Comparison of ENCODE assay signal across 2 cellular contexts in the genomic region with DNA sequence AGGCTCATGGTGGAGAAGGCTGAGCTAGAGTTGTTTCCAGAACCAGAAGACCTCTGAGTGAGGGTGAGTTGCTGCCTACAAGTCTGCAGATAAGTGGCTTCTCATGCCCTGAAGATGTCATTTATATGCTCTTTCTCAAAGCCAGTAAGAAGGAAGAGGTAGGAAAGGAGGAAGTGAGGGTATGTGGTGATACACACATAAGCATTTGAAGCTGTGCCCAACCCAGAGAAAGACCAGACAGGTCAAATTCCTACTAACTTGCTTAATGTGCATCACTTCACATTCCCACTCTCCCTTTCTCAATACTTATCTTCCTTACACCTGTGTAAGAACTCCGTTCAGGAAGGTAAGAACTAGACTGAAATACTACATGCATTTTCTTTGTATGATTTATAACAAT.
TF ChIP-seq lines count a peak whose summit lies in the region.

A gene with protein sequence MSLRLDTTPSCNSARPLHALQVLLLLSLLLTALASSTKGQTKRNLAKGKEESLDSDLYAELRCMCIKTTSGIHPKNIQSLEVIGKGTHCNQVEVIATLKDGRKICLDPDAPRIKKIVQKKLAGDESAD (minus strand): TSS at position 95 of the 400 bp plus-strand sequence. CDS start 87 bp downstream, at position 8.

TF ChIP-seq in GM23338, 12 proteins besides CTCF, POLR2A, EP300 and RAD21 (continued from another document):
- TF ChIP-seq, protein P1, sequence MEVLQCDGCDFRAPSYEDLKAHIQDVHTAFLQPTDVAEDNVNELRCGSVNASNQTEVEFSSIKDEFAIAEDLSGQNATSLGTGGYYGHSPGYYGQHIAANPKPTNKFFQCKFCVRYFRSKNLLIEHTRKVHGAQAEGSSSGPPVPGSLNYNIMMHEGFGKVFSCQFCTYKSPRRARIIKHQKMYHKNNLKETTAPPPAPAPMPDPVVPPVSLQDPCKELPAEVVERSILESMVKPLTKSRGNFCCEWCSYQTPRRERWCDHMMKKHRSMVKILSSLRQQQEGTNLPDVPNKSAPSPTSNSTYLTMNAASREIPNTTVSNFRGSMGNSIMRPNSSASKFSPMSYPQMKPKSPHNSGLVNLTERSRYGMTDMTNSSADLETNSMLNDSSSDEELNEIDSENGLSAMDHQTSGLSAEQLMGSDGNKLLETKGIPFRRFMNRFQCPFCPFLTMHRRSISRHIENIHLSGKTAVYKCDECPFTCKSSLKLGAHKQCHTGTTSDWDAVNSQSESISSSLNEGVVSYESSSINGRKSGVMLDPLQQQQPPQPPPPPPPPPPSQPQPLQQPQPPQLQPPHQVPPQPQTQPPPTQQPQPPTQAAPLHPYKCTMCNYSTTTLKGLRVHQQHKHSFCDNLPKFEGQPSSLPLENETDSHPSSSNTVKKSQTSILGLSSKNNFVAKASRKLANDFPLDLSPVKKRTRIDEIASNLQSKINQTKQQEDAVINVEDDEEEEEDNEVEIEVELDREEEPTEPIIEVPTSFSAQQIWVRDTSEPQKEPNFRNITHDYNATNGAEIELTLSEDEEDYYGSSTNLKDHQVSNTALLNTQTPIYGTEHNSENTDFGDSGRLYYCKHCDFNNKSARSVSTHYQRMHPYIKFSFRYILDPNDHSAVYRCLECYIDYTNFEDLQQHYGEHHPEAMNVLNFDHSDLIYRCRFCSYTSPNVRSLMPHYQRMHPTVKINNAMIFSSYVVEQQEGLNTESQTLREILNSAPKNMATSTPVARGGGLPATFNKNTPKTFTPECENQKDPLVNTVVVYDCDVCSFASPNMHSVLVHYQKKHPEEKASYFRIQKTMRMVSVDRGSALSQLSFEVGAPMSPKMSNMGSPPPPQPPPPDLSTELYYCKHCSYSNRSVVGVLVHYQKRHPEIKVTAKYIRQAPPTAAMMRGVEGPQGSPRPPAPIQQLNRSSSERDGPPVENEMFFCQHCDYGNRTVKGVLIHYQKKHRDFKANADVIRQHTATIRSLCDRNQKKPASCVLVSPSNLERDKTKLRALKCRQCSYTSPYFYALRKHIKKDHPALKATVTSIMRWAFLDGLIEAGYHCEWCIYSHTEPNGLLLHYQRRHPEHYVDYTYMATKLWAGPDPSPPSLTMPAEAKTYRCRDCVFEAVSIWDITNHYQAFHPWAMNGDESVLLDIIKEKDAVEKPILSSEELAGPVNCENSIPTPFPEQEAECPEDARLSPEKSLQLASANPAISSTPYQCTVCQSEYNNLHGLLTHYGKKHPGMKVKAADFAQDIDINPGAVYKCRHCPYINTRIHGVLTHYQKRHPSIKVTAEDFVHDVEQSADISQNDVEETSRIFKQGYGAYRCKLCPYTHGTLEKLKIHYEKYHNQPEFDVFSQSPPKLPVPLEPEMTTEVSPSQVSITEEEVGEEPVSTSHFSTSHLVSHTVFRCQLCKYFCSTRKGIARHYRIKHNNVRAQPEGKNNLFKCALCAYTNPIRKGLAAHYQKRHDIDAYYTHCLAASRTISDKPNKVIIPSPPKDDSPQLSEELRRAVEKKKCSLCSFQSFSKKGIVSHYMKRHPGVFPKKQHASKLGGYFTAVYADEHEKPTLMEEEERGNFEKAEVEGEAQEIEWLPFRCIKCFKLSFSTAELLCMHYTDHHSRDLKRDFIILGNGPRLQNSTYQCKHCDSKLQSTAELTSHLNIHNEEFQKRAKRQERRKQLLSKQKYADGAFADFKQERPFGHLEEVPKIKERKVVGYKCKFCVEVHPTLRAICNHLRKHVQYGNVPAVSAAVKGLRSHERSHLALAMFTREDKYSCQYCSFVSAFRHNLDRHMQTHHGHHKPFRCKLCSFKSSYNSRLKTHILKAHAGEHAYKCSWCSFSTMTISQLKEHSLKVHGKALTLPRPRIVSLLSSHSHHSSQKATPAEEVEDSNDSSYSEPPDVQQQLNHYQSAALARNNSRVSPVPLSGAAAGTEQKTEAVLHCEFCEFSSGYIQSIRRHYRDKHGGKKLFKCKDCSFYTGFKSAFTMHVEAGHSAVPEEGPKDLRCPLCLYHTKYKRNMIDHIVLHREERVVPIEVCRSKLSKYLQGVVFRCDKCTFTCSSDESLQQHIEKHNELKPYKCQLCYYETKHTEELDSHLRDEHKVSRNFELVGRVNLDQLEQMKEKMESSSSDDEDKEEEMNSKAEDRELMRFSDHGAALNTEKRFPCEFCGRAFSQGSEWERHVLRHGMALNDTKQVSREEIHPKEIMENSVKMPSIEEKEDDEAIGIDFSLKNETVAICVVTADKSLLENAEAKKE (CRISPR knock-in tag; IDR thresholded peaks at IDR 0.05) = no peak
- TF ChIP-seq EZH2 (IDR thresholded peaks at IDR 0.05; ENCODE audit: low read depth, unreplicated experiment) = no peak
- TF ChIP-seq ZNF331 (CRISPR knock-in tag; IDR thresholded peaks at IDR 0.05; ENCODE audit: low read depth) = no peak
- no peak for TF ChIP-seq ZNF114 (CRISPR knock-in tag; IDR thresholded peaks at IDR 0.05)

TF ChIP-seq in WTC11, 78 proteins besides CTCF, POLR2A, EP300 and RAD21:
- TF ChIP-seq, protein P2, sequence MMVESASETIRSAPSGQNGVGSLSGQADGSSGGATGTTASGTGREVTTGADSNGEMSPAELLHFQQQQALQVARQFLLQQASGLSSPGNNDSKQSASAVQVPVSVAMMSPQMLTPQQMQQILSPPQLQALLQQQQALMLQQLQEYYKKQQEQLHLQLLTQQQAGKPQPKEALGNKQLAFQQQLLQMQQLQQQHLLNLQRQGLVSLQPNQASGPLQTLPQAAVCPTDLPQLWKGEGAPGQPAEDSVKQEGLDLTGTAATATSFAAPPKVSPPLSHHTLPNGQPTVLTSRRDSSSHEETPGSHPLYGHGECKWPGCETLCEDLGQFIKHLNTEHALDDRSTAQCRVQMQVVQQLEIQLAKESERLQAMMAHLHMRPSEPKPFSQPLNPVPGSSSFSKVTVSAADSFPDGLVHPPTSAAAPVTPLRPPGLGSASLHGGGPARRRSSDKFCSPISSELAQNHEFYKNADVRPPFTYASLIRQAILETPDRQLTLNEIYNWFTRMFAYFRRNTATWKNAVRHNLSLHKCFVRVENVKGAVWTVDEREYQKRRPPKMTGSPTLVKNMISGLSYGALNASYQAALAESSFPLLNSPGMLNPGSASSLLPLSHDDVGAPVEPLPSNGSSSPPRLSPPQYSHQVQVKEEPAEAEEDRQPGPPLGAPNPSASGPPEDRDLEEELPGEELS (CRISPR knock-in tag; IDR thresholded peaks at IDR 0.05) = no peak
- TF ChIP-seq, protein P3, sequence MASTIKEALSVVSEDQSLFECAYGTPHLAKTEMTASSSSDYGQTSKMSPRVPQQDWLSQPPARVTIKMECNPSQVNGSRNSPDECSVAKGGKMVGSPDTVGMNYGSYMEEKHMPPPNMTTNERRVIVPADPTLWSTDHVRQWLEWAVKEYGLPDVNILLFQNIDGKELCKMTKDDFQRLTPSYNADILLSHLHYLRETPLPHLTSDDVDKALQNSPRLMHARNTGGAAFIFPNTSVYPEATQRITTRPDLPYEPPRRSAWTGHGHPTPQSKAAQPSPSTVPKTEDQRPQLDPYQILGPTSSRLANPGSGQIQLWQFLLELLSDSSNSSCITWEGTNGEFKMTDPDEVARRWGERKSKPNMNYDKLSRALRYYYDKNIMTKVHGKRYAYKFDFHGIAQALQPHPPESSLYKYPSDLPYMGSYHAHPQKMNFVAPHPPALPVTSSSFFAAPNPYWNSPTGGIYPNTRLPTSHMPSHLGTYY (CRISPR knock-in tag; IDR thresholded peaks at IDR 0.05) = no peak
- TF ChIP-seq, protein P4, sequence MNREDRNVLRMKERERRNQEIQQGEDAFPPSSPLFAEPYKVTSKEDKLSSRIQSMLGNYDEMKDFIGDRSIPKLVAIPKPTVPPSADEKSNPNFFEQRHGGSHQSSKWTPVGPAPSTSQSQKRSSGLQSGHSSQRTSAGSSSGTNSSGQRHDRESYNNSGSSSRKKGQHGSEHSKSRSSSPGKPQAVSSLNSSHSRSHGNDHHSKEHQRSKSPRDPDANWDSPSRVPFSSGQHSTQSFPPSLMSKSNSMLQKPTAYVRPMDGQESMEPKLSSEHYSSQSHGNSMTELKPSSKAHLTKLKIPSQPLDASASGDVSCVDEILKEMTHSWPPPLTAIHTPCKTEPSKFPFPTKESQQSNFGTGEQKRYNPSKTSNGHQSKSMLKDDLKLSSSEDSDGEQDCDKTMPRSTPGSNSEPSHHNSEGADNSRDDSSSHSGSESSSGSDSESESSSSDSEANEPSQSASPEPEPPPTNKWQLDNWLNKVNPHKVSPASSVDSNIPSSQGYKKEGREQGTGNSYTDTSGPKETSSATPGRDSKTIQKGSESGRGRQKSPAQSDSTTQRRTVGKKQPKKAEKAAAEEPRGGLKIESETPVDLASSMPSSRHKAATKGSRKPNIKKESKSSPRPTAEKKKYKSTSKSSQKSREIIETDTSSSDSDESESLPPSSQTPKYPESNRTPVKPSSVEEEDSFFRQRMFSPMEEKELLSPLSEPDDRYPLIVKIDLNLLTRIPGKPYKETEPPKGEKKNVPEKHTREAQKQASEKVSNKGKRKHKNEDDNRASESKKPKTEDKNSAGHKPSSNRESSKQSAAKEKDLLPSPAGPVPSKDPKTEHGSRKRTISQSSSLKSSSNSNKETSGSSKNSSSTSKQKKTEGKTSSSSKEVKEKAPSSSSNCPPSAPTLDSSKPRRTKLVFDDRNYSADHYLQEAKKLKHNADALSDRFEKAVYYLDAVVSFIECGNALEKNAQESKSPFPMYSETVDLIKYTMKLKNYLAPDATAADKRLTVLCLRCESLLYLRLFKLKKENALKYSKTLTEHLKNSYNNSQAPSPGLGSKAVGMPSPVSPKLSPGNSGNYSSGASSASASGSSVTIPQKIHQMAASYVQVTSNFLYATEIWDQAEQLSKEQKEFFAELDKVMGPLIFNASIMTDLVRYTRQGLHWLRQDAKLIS (CRISPR knock-in tag; IDR thresholded peaks at IDR 0.05; ENCODE audit: borderline replicate concordance) = no peak
- TF ChIP-seq ZNF416 (CRISPR knock-in tag; IDR thresholded peaks at IDR 0.05) = no peak
- no peak for TF ChIP-seq NR2C2 (CRISPR knock-in tag; IDR thresholded peaks at IDR 0.05)
- TF ChIP-seq SP1 (CRISPR knock-in tag; conservative IDR thresholded peaks at IDR 0.05) = no peak
- TF ChIP-seq, protein P5, sequence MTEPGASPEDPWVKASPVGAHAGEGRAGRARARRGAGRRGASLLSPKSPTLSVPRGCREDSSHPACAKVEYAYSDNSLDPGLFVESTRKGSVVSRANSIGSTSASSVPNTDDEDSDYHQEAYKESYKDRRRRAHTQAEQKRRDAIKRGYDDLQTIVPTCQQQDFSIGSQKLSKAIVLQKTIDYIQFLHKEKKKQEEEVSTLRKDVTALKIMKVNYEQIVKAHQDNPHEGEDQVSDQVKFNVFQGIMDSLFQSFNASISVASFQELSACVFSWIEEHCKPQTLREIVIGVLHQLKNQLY (CRISPR knock-in tag; IDR thresholded peaks at IDR 0.05) = no peak
- TF ChIP-seq, protein P6, sequence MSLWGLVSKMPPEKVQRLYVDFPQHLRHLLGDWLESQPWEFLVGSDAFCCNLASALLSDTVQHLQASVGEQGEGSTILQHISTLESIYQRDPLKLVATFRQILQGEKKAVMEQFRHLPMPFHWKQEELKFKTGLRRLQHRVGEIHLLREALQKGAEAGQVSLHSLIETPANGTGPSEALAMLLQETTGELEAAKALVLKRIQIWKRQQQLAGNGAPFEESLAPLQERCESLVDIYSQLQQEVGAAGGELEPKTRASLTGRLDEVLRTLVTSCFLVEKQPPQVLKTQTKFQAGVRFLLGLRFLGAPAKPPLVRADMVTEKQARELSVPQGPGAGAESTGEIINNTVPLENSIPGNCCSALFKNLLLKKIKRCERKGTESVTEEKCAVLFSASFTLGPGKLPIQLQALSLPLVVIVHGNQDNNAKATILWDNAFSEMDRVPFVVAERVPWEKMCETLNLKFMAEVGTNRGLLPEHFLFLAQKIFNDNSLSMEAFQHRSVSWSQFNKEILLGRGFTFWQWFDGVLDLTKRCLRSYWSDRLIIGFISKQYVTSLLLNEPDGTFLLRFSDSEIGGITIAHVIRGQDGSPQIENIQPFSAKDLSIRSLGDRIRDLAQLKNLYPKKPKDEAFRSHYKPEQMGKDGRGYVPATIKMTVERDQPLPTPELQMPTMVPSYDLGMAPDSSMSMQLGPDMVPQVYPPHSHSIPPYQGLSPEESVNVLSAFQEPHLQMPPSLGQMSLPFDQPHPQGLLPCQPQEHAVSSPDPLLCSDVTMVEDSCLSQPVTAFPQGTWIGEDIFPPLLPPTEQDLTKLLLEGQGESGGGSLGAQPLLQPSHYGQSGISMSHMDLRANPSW (CRISPR knock-in tag; conservative IDR thresholded peaks at IDR 0.05; ENCODE audit: low read depth) = no peak
- TF ChIP-seq, protein P7, sequence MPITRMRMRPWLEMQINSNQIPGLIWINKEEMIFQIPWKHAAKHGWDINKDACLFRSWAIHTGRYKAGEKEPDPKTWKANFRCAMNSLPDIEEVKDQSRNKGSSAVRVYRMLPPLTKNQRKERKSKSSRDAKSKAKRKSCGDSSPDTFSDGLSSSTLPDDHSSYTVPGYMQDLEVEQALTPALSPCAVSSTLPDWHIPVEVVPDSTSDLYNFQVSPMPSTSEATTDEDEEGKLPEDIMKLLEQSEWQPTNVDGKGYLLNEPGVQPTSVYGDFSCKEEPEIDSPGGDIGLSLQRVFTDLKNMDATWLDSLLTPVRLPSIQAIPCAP (CRISPR knock-in tag; IDR thresholded peaks at IDR 0.05) = no peak
- TF ChIP-seq NFATC4 (CRISPR knock-in tag; IDR thresholded peaks at IDR 0.05) = no peak
